18 cellular contexts compared by ENCODE assay signal in genomic region chr14:25371053-25371452, GRCh38.
"Had no signal": no experiment of that assay in that cellular context is flagged by ENCODE, and none has a peak within 500 bp of the region (broad histone marks: within the 10 kb centered on the region; RNA-seq: fewer than 3 reads in every experiment).

No MANE protein-coding gene starts in this region.

- H3K9me3 ChIP-seq: ovary, thoracic aorta had no signal

- H3K4me3 ChIP-seq: gastroesophageal sphincter, heart left ventricle, ovary, spleen, thoracic aorta had no signal

- H3K36me3 ChIP-seq: gastroesophageal sphincter, heart left ventricle, ovary, spleen, thoracic aorta had no signal

- H3K27me3 ChIP-seq: gastroesophageal sphincter, heart left ventricle, ovary, spleen had no signal

- ATAC-seq: activated CD4-positive, CD25-positive, alpha-beta regulatory T cell treated with anti-CD3 and anti-CD28 coated beads, Interleukin-2, amount 50 U/mL, for 24 hours; activated CD8-positive, alpha-beta T cell treated with anti-CD3 and anti-CD28 coated beads, Interleukin-2, amount 10 ng/mL, durations not matched to agents 7 days and 5 days; gastroesophageal sphincter; heart left ventricle; naive thymus-derived CD8-positive, alpha-beta T cell; stimulated activated memory B cell treated with anti-CD40 and anti-IgM and Interleukin-4, amounts not matched to agents 10 μg/mL and 1 μg/mL and 100 μg/mL, for 72 hours had no signal

- H3K4me1 ChIP-seq: gastroesophageal sphincter, heart left ventricle, spleen had no signal

- H3K27ac ChIP-seq: gastroesophageal sphincter, heart left ventricle, ovary, spleen, thoracic aorta had no signal

- DNase-seq: activated CD4-positive, alpha-beta T cell treated with anti-CD3 and anti-CD28 coated beads, Interleukin-2, amount 10 ng/mL, durations not matched to agents 7 days and 5 days; activated CD8-positive, alpha-beta T cell treated with anti-CD3 and anti-CD28 coated beads, Interleukin-2, amount 10 ng/mL, durations not matched to agents 7 days and 5 days; activated naive CD4-positive, alpha-beta T cell treated with Interleukin-2 at 50 U/mL for 16 hours; activated naive CD8-positive, alpha-beta T cell treated with anti-CD3 and anti-CD28 coated beads, Interleukin-2, amount 10 ng/mL, durations not matched to agents 7 days and 5 days; activated T-cell treated with anti-CD3 and anti-CD28 coated beads, Interleukin-2, amount 50 U/mL, for 24 hours; central memory CD4-positive, alpha-beta T cell; heart left ventricle; mesendoderm; naive thymus-derived CD8-positive, alpha-beta T cell; ovary; spleen; stimulated activated CD4-positive, alpha-beta T cell treated with anti-CD3 and anti-CD28 coated beads, Interleukin-4, amount 100 ng/mL, for 4 hours; T-helper 1 cell; T-helper 9 cell had no signal
